ENCODE assay signal across 2 cellular contexts in the genomic region with DNA sequence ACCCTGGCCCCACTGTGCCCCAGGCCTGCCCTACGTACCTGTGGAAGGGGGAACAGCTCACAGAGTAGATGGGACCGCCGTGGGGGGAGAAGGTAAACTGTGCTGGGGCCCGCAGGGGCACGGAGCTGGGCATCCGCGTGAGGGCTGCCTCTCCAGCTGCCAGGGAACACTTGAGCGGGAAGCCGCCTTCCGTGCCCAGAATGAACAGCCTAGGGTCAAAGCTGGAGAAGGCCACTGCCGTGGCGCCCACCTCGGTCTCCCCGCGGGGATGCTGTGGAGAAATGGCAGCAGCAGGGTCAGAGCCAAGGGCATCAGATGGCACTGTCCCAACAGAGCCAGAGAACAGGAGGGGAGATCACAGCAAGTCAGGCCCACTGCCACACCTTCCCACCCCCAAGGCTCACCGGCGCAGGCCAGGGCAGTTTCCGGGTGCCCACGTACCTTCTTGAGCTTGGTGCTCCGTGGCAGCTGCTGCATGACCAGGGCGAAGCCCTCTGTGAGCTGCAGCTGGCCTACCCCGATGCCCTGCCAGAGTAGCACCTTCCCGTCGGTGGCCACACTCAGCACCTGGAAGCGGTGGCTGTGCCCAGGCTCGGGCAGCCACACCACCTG.
TF ChIP-seq lines count a peak whose summit lies in the region.

No MANE protein-coding gene starts in this region.

TF ChIP-seq in SK-N-SH, 30 proteins besides CTCF, POLR2A, EP300 and RAD21 (continued from another document):
- TF ChIP-seq SIN3A (IDR thresholded peaks at IDR 0.05; ENCODE audit: borderline replicate concordance, low read depth, low read length) = no peak
- no peak for TF ChIP-seq CHD2 (IDR thresholded peaks at IDR 0.05; ENCODE audit: low read length, partially characterized antibody)
- TF ChIP-seq NFIC (IDR thresholded peaks at IDR 0.05; ENCODE audit: borderline replicate concordance) = no peak
- no peak for TF ChIP-seq SMC3 (IDR thresholded peaks at IDR 0.05; ENCODE audit: low read depth, low read length)

TF ChIP-seq in SK-N-SH treated with all-trans-retinoic acid at 6 μM for 48 hours, 23 proteins besides CTCF, POLR2A, EP300 and RAD21:
- TF ChIP-seq, protein P1, sequence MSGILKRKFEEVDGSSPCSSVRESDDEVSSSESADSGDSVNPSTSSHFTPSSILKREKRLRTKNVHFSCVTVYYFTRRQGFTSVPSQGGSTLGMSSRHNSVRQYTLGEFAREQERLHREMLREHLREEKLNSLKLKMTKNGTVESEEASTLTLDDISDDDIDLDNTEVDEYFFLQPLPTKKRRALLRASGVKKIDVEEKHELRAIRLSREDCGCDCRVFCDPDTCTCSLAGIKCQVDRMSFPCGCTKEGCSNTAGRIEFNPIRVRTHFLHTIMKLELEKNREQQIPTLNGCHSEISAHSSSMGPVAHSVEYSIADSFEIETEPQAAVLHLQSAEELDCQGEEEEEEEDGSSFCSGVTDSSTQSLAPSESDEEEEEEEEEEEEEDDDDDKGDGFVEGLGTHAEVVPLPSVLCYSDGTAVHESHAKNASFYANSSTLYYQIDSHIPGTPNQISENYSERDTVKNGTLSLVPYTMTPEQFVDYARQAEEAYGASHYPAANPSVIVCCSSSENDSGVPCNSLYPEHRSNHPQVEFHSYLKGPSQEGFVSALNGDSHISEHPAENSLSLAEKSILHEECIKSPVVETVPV (CRISPR knock-in tag; IDR thresholded peaks at IDR 0.05) = no peak
- TF ChIP-seq BACH2 (CRISPR knock-in tag; IDR thresholded peaks at IDR 0.05; ENCODE audit: borderline replicate concordance) = no peak
